8 cellular contexts compared by ENCODE assay signal in genomic region chr17:48944519-48945260, GRCh38. TPM values are rescaled to one million over a fixed set of nuclear protein-coding genes. Genes with fewer than 3 reads are reported as not detected.
A peak's percentile ranks its signal among the peaks of the same experiment; 100 is the strongest.
DNase-seq lines count a peak whose midpoint lies in the region; ATAC-seq and TF ChIP-seq lines count a peak whose summit lies in the region.

TSS of gene SNF8 (minus strand) at chr17:48944842. CDS start at chr17:48944734, 108 bp downstream.

- intact Hi-C loops in PC-9 (cut with micrococcal nuclease; ENCODE audit: unreplicated experiment) = loop anchor here (2.0 kb wide), 1 partner anchor 52 kb away; the partner anchor contains the start of gene ATP5MC1

- H3K27ac ChIP-seq in PC-9 = peak within 1 kb of the TSS; percentile 86
- H3K27ac ChIP-seq in mucosa of rectum (ENCODE audit: low read depth in 2 of 2, low read length in 2 of 2) = peak within 1 kb of the TSS; percentile 82 to 91

- peaks cover 28% of the 10 kb centered on the region for H3K79me2 ChIP-seq in PC-9 (ENCODE audit: low read depth)

- no peaks in the 10 kb centered on the region for H4K20me1 ChIP-seq in PC-9 (ENCODE audit: insufficient read depth)

- peak; percentile 84 for ATAC-seq in GM21576 (IDR thresholded peaks at IDR 0.05; ENCODE audit: unreplicated experiment)

- CTCF ChIA-PET in PC-9 (lab: Charles Lee) = interaction anchor here (0.6 to 0.7 kb wide), 2 partner anchors 52 to 236 kb away, joined by 4 read pairs; partner anchors contain the start of gene ATP5MC1

- H3K9me3 ChIP-seq in PC-9 (ENCODE audit: insufficient read depth, low read depth) = no peaks in the 10 kb centered on the region
- H3K9me3 ChIP-seq in mucosa of rectum (ENCODE audit: control insufficient read depth in 2 of 2, low read length in 2 of 2) = no peaks in the 10 kb centered on the region

- peaks cover 18% of the 10 kb centered on the region; the same call in 1 of the 2 replicates for H3F3A ChIP-seq in PC-9 (ENCODE audit: insufficient read depth, low read depth)

- H3K9me2 ChIP-seq in PC-9 (ENCODE audit: insufficient read depth) = no peaks in the 10 kb centered on the region

- peak within 1 kb of the TSS; percentile 97 for H3K4me2 ChIP-seq in PC-9

- TF ChIP-seq CTCF in PC-9 (conservative IDR thresholded peaks at IDR 0.05) = no peak

- POLR2A ChIA-PET in PC-9 (lab: Charles Lee; ENCODE audit: unreplicated experiment) = interaction anchor here (0.6 to 1.4 kb wide), 2 partner anchors 52 to 1756 kb away, joined by 14 read pairs; partner anchors contain the start of gene ATP5MC1

- peaks cover 11% of the 10 kb centered on the region for H3K4me1 ChIP-seq in PC-9 (replicated peaks; ENCODE audit: insufficient read depth)
- peaks cover 7 to 10% of the 10 kb centered on the region in 2 donors for H3K4me1 ChIP-seq in mucosa of rectum (ENCODE audit: control insufficient read depth in 2 of 2, insufficient read depth in 2 of 2, low read length in 2 of 2)

- peak within 1 kb of the TSS; percentile 84 to 88 for H3K9ac ChIP-seq in mucosa of rectum (ENCODE audit: low read depth in 1 of 2, low read length in 2 of 2)

- H2AFZ ChIP-seq in PC-9 = peak within 1 kb of the TSS; percentile 99

- DNase-seq in DMS 273 treated with DMSO at 0.1 percent for 48 hours (lab: John Stamatoyannopoulos, UW) = peak; percentile 74
- peak; percentile 81 for DNase-seq in Jurkat, Clone E6-1 (ENCODE audit: low read depth, low spot score)
- peak; percentile 87 to 88 for DNase-seq in PC-9
- DNase-seq in activated T-cell treated with anti-CD3 and anti-CD28 coated beads, Interleukin-2, amount 50 U/mL, for 1 hour = peak; percentile 94
- peak; percentile 94 for DNase-seq in erythroblast (lab: John Stamatoyannopoulos, UW)
- peak; percentile 84 to 86 for DNase-seq in stimulated activated CD8-positive, alpha-beta memory T cell treated with anti-CD3 and anti-CD28 coated beads, Interleukin-4, amount 100 ng/mL, for 4 hours (ENCODE audit: low read depth in 2 of 2, low spot score in 1 of 2)

- H3K27me3 ChIP-seq in PC-9 (ENCODE audit: insufficient read depth, low read depth) = no peaks in the 10 kb centered on the region
- peaks cover 0 to 2% of the 10 kb centered on the region in 2 donors for H3K27me3 ChIP-seq in mucosa of rectum (ENCODE audit: control insufficient read depth in 2 of 2, insufficient read depth in 2 of 2, low read length in 2 of 2)

- TF ChIP-seq POLR2A in erythroblast (IDR thresholded peaks at IDR 0.05; ENCODE audit: low read length) = peak; percentile 90

- TSS peak; percentile 92 for BruUV-seq in PC-9 (replicated peaks; lab: Mats Ljungman, UMichigan)

- H3K4me3 ChIP-seq in Jurkat, Clone E6-1 (ENCODE audit: low read length) = peak within 1 kb of the TSS; percentile 98
- H3K4me3 ChIP-seq in PC-9 (peak within 1 kb of the TSS; percentile 67), mucosa of rectum (ENCODE audit: low read length in 2 of 2) (peak within 1 kb of the TSS; percentile 85 to 91)

- no peaks in the 10 kb centered on the region for H3K36me3 ChIP-seq in PC-9 (ENCODE audit: low read depth)
- H3K36me3 ChIP-seq in mucosa of rectum (ENCODE audit: control insufficient read depth in 2 of 2, insufficient read depth in 2 of 2, low read length in 2 of 2) = peaks cover 0 to 8% of the 10 kb centered on the region in 2 donors

RNA-seq across cellular contexts. Expression of gene SNF8, which starts in this region (rescaled TPM):
- polyA plus RNA-seq in Jurkat, Clone E6-1 (2012; ENCODE audit: insufficient read depth, insufficient read length) = 176 TPM
- total RNA-seq in PC-9 (2021) = 103 and 118 TPM in 2 replicates

Comparison
In these comparisons a context has a peak if more than half of its experiments do, and no peak if none do; other contexts are left out.
1. Peak in every context shown above with its lines: DNase-seq, ATAC-seq, H3K4me3 ChIP-seq and H3K27ac ChIP-seq.